9 cellular contexts compared by ENCODE assay signal in the genomic region with DNA sequence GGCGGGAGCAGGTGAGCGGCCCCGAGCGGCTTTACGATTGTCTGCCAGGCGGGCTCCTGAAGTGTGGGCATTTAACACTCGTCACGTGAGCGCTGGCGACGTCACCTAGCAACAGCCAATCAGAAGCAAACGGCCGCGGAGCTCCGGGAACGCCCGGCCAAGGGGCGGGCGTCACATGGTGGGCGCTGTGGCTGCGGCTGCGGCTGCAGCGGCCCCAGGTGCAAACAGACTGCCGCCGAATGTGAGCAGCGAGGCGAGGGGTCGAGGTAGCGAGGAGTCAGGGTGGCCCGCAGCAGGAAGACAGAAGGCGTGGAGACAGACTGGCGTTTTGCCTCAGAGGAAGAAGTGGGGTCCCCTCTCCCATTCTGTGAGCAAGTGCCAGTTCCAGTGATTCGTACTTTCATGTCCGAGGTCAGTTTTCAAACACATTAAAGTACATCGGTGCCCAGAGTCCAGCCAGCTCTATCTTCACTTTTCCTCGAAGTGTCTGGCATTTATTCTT. TPM values are rescaled to one million over a fixed set of nuclear protein-coding genes. Genes with fewer than 3 reads are reported as not detected.
DNase-seq lines count a peak whose midpoint lies in the region; ATAC-seq, FAIRE-seq and TF ChIP-seq lines count a peak whose summit lies in the region.
"Had no signal": no experiment of that assay in that cellular context is flagged by ENCODE, and none has a peak within 500 bp of the region (broad histone marks: within the 10 kb centered on the region; RNA-seq: fewer than 3 reads in every experiment).

TSS of gene DLX2 (minus strand) at position 43 of the 502 bp plus-strand sequence. CDS start 362 bp downstream, outside the sequence.

- H3K27me3 Mint-ChIP-seq in astrocyte (ENCODE audit: low read depth, unreplicated experiment): peaks cover 39% of the 10 kb centered on the region

- no peak within 1 kb of the TSS for H3K27ac ChIP-seq in astrocyte (ENCODE audit: low read depth, low read length)

- TF ChIP-seq POLR2A in GM12892 (IDR thresholded peaks at IDR 0.05; ENCODE audit: low read depth, low read length) (peak; percentile 32; the same call in 1 of the 2 replicates), NB4 (IDR thresholded peaks at IDR 0.05; ENCODE audit: extremely low read depth, insufficient read length) (no peak)

- H3K4me1 ChIP-seq in astrocyte (ENCODE audit: insufficient read depth, low read length): peaks cover 40% of the 10 kb centered on the region

- peaks cover 7% of the 10 kb centered on the region for H3K4me1 Mint-ChIP-seq in astrocyte (ENCODE audit: low read depth, unreplicated experiment)

- H3K79me2 ChIP-seq in astrocyte (ENCODE audit: insufficient read depth, low read length): no peaks in the 10 kb centered on the region

- peaks cover 6% of the 10 kb centered on the region for H3K9me3 Mint-ChIP-seq in astrocyte (ENCODE audit: unreplicated experiment)

- peak within 1 kb of the TSS; percentile 57 for H3K9ac ChIP-seq in astrocyte (ENCODE audit: low read length)

- DNase-seq in GM12892 (ENCODE audit: insufficient read length): peak; percentile 74
- DNase-seq in NB4 (ENCODE audit: low read depth): peak; percentile 93
- DNase-seq in astrocyte (ENCODE audit: low read depth): peak; percentile 65
- DNase-seq in hypothalamus (lab: John Stamatoyannopoulos, UW): peak in 34 of 51 donors; percentile 12 to 78 (median 48)
- peak; percentile 88 for DNase-seq in sciatic nerve (ENCODE audit: low spot score)
- DNase-seq in mesenteric fat pad (ENCODE audit: low spot score): no peak

- ATAC-seq in HG02571 (IDR thresholded peaks at IDR 0.05; ENCODE audit: unreplicated experiment) (peak; percentile 74), SK-N-SH treated with all-trans-retinoic acid at 6 μM for 48 hours (peak; percentile 70), sciatic nerve (peak; percentile 67)

- TF ChIP-seq CTCF in NB4 (IDR thresholded peaks at IDR 0.05; ENCODE audit: low read depth, low read length) (no peak), astrocyte (IDR thresholded peaks at IDR 0.05; ENCODE audit: insufficient read depth, low read depth, low read length) (no peak)

- H3K27me3 ChIP-seq in astrocyte (ENCODE audit: insufficient read depth, low read length): peaks cover 54% of the 10 kb centered on the region

- peak within 1 kb of the TSS; percentile 64 for H3K4me3 ChIP-seq in NB4 (ENCODE audit: low read depth, low read length)
- peak within 1 kb of the TSS; percentile 63 for H3K4me3 ChIP-seq in astrocyte (ENCODE audit: insufficient read depth, low read depth, low read length)

- no peaks in the 10 kb centered on the region for H3K36me3 Mint-ChIP-seq in astrocyte (ENCODE audit: low read depth, unreplicated experiment)

- H3K27ac Mint-ChIP-seq in astrocyte (ENCODE audit: unreplicated experiment): peak within 1 kb of the TSS; percentile 66

- no peaks in the 10 kb centered on the region for H3K9me3 ChIP-seq in astrocyte (ENCODE audit: insufficient read depth, low read depth, low read length)

- intact Hi-C loops in sciatic nerve (cut with DNase I): loop anchor here (10.0 kb wide), 1 partner anchor 298 kb away; no protein-coding TSS in a partner anchor

- H3K36me3 ChIP-seq in astrocyte (ENCODE audit: insufficient read depth, low read length): no peaks in the 10 kb centered on the region

- peak within 1 kb of the TSS; percentile 79 for H2AFZ ChIP-seq in astrocyte (ENCODE audit: low read depth, low read length)

- no peaks in the 10 kb centered on the region for H4K20me1 ChIP-seq in astrocyte (ENCODE audit: insufficient read depth, low read length)

- FAIRE-seq in GM12892 (lab: Jason Lieb, UNC) (no peak), astrocyte (lab: Jason Lieb, UNC) (no peak)

- H3K4me3 Mint-ChIP-seq in astrocyte (ENCODE audit: unreplicated experiment): peak within 1 kb of the TSS; percentile 87

- H3K4me2 ChIP-seq in astrocyte (ENCODE audit: low read length): peak within 1 kb of the TSS; percentile 95

TF ChIP-seq in SK-N-SH treated with all-trans-retinoic acid at 6 μM for 48 hours, 23 proteins besides CTCF, POLR2A, EP300 and RAD21 (continues in another document):
- TF ChIP-seq ISL1 (CRISPR knock-in tag; IDR thresholded peaks at IDR 0.05) (no peak), TCF4 (CRISPR knock-in tag; IDR thresholded peaks at IDR 0.05; ENCODE audit: borderline replicate concordance) (no peak), ESRRG (CRISPR knock-in tag; IDR thresholded peaks at IDR 0.05) (no peak), ZNF8 (CRISPR knock-in tag; IDR thresholded peaks at IDR 0.05) (no peak), POU6F1 (CRISPR knock-in tag; IDR thresholded peaks at IDR 0.05; ENCODE audit: borderline replicate concordance, low read depth) (no peak), ZC3H10 (CRISPR knock-in tag; IDR thresholded peaks at IDR 0.05) (no peak), ZFP3 (CRISPR knock-in tag; IDR thresholded peaks at IDR 0.05) (no peak), PPARA (CRISPR knock-in tag; IDR thresholded peaks at IDR 0.05; ENCODE audit: borderline replicate concordance) (no peak), TSHZ2 (CRISPR knock-in tag; IDR thresholded peaks at IDR 0.05) (no peak), ARNTL (CRISPR knock-in tag; IDR thresholded peaks at IDR 0.05; ENCODE audit: borderline replicate concordance, low read depth) (no peak), PATZ1 (CRISPR knock-in tag; IDR thresholded peaks at IDR 0.05; ENCODE audit: borderline replicate concordance) (no peak), ZNF70 (CRISPR knock-in tag; IDR thresholded peaks at IDR 0.05) (no peak), ZFP30 (CRISPR knock-in tag; IDR thresholded peaks at IDR 0.05) (no peak), SNAI2 (CRISPR knock-in tag; IDR thresholded peaks at IDR 0.05) (no peak), RARB (CRISPR knock-in tag; IDR thresholded peaks at IDR 0.05) (no peak), CSDC2 (CRISPR knock-in tag; IDR thresholded peaks at IDR 0.05) (no peak)
- TF ChIP-seq, protein P1, sequence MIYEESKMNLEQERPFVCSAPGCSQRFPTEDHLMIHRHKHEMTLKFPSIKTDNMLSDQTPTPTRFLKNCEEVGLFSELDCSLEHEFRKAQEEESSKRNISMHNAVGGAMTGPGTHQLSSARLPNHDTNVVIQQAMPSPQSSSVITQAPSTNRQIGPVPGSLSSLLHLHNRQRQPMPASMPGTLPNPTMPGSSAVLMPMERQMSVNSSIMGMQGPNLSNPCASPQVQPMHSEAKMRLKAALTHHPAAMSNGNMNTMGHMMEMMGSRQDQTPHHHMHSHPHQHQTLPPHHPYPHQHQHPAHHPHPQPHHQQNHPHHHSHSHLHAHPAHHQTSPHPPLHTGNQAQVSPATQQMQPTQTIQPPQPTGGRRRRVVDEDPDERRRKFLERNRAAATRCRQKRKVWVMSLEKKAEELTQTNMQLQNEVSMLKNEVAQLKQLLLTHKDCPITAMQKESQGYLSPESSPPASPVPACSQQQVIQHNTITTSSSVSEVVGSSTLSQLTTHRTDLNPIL (CRISPR knock-in tag; IDR thresholded peaks at IDR 0.05; ENCODE audit: low read depth): no peak

RNA-seq across cellular contexts. Expression of gene DLX2, which starts in this region (rescaled TPM):
- polyA plus RNA-seq in GM12892 (2012; ENCODE audit: missing spikeins): 0.17 TPM
- total RNA-seq in astrocyte: 2.1 and 2.2 TPM in 2 replicates
- 0.27 TPM for total RNA-seq in sciatic nerve
- not detected for total RNA-seq in mesenteric fat pad
- total RNA-seq: subcutaneous adipose tissue had no signal

Comparison
In these comparisons a context has a peak if more than half of its experiments do, and no peak if none do; other contexts are left out.
1. Peak in DNase-seq and ATAC-seq in sciatic nerve; RNA of the gene not detected or under 1 TPM.